Comparison of ENCODE assay signal across 12 cellular contexts in the genomic region with DNA sequence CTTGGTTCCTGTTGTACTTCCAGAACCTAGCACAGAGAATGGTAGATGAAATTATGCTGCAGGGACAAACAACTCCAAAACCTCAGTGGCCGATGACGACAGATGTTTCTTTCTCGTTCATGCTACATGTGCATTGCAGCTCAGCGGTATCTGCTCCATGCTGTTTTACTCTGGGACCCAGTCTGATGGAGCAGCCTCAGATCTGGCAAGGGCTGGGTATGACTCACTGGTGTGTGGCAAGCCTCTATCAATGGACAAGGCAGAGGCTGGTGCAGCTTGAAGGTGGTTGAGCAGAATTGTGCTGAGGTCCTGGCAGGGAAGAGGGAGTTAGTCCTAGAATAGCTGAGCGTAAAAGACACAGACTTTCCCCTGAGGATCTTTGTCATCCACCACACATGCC. TPM values are rescaled to one million over a fixed set of nuclear protein-coding genes. Genes with fewer than 3 reads are reported as not detected.
DNase-seq lines count a peak whose midpoint lies in the region; ATAC-seq and TF ChIP-seq lines count a peak whose summit lies in the region.
"Had no signal": no experiment of that assay in that cellular context is flagged by ENCODE, and none has a peak within 500 bp of the region (broad histone marks: within the 10 kb centered on the region; RNA-seq: fewer than 3 reads in every experiment).

No MANE protein-coding gene starts in this region.

- H3K27me3 ChIP-seq in GM23338 (ENCODE audit: insufficient read depth) (no peaks in the 10 kb centered on the region), dorsolateral prefrontal cortex (no peaks in the 10 kb centered on the region)
- H3K27me3 ChIP-seq: esophagus squamous epithelium, testis had no signal

- H3K4me2 ChIP-seq in GM23338: no peak overlapping the region

- H3K79me2 ChIP-seq in GM23338 (replicated peaks; ENCODE audit: insufficient read depth): no peaks in the 10 kb centered on the region

- intact Hi-C loops in dorsolateral prefrontal cortex (cut with DNase I): no loop called here

- TF ChIP-seq CTCF in GM23338 (conservative IDR thresholded peaks at IDR 0.05; ENCODE audit: low read depth in 2 of 2): no peak
- no peak for TF ChIP-seq CTCF in dorsolateral prefrontal cortex (IDR thresholded peaks at IDR 0.05 in 54 of 56, conservative IDR thresholded peaks at IDR 0.05 in 2 of 56; ENCODE audit: low read depth in 1 of 56, partially characterized antibody in 56 of 56)

- H4K20me1 ChIP-seq in GM23338 (replicated peaks; ENCODE audit: insufficient read depth): no peaks in the 10 kb centered on the region

- DNase-seq in GM23338 (ENCODE audit: low spot score) (no peak), NCI-H446 treated with DMSO at 0.1 percent for 48 hours (lab: John Stamatoyannopoulos, UW) (peak; percentile 38), dorsolateral prefrontal cortex (peak in 6 of 10 donors; percentile 39 to 75 (median 60)), occipital lobe (lab: John Stamatoyannopoulos, UW) (peak; percentile 62), T1000 (lab: John Stamatoyannopoulos, UW) (no peak)
- no peak for DNase-seq in activated CD4-positive, CD25-positive, alpha-beta regulatory T cell treated with anti-CD3 and anti-CD28 coated beads, Interleukin-2, amount 50 U/mL, for 72 hours
- DNase-seq: aorta, esophagus squamous epithelium, lower lobe of right lung, NCI-H526, testis had no signal

- no peak overlapping the region for H3K27ac Mint-ChIP-seq in GM23338

- H3K9me2 ChIP-seq in GM23338 (ENCODE audit: insufficient read depth): no peaks in the 10 kb centered on the region

- H3K4me3 Mint-ChIP-seq in GM23338: no peak overlapping the region

- H3K4me1 ChIP-seq in GM23338 (ENCODE audit: insufficient read depth): peaks cover 12% of the 10 kb centered on the region
- H3K4me1 ChIP-seq: testis had no signal

- no peaks in the 10 kb centered on the region for H3F3A ChIP-seq in GM23338 (replicated peaks; ENCODE audit: low read depth)

- no peaks in the 10 kb centered on the region for H3K9me3 Mint-ChIP-seq in GM23338

- peak overlapping the region; percentile 33; the same call in 1 of the 2 replicates for H2AFZ ChIP-seq in GM23338

- no peaks in the 10 kb centered on the region for H3K36me3 Mint-ChIP-seq in GM23338 (ENCODE audit: low read depth)

- no peak for ATAC-seq in GM23338
- ATAC-seq in GM18907 (IDR thresholded peaks at IDR 0.05; ENCODE audit: unreplicated experiment): no peak
- ATAC-seq: lower lobe of right lung had no signal

- H3K27ac ChIP-seq in GM23338 (ENCODE audit: low read depth): no peak overlapping the region
- no peak overlapping the region for H3K27ac ChIP-seq in dorsolateral prefrontal cortex
- H3K27ac ChIP-seq: esophagus squamous epithelium, lower lobe of right lung, testis had no signal

- H3K4me3 ChIP-seq in GM23338: no peak overlapping the region
- no peak overlapping the region for H3K4me3 ChIP-seq in dorsolateral prefrontal cortex
- H3K4me3 ChIP-seq: esophagus squamous epithelium, lower lobe of right lung, testis had no signal

- peaks cover 16% of the 10 kb centered on the region; the same call in 2 of the 3 replicates for H3K4me1 Mint-ChIP-seq in GM23338

- H3K27me3 Mint-ChIP-seq in GM23338 (ENCODE audit: insufficient read depth, low read depth, poor library complexity): peaks cover 4% of the 10 kb centered on the region

- H3K36me3 ChIP-seq in GM23338 (ENCODE audit: insufficient read depth): no peaks in the 10 kb centered on the region
- H3K36me3 ChIP-seq: esophagus squamous epithelium, lower lobe of right lung had no signal

TF ChIP-seq in GM23338, 12 proteins besides CTCF, POLR2A, EP300 and RAD21 (continues in another document):
- no peak for TF ChIP-seq CREB1 (CRISPR knock-in tag; IDR thresholded peaks at IDR 0.05; ENCODE audit: low read depth)
- no peak for TF ChIP-seq NANOG (IDR thresholded peaks at IDR 0.05; ENCODE audit: borderline replicate concordance)
- no peak for TF ChIP-seq ZNF114 (CRISPR knock-in tag; IDR thresholded peaks at IDR 0.05)
- no peak for TF ChIP-seq JUNB (IDR thresholded peaks at IDR 0.05; ENCODE audit: unreplicated experiment)
- TF ChIP-seq EZH2 (IDR thresholded peaks at IDR 0.05; ENCODE audit: low read depth, unreplicated experiment): no peak
- TF ChIP-seq, protein P1, sequence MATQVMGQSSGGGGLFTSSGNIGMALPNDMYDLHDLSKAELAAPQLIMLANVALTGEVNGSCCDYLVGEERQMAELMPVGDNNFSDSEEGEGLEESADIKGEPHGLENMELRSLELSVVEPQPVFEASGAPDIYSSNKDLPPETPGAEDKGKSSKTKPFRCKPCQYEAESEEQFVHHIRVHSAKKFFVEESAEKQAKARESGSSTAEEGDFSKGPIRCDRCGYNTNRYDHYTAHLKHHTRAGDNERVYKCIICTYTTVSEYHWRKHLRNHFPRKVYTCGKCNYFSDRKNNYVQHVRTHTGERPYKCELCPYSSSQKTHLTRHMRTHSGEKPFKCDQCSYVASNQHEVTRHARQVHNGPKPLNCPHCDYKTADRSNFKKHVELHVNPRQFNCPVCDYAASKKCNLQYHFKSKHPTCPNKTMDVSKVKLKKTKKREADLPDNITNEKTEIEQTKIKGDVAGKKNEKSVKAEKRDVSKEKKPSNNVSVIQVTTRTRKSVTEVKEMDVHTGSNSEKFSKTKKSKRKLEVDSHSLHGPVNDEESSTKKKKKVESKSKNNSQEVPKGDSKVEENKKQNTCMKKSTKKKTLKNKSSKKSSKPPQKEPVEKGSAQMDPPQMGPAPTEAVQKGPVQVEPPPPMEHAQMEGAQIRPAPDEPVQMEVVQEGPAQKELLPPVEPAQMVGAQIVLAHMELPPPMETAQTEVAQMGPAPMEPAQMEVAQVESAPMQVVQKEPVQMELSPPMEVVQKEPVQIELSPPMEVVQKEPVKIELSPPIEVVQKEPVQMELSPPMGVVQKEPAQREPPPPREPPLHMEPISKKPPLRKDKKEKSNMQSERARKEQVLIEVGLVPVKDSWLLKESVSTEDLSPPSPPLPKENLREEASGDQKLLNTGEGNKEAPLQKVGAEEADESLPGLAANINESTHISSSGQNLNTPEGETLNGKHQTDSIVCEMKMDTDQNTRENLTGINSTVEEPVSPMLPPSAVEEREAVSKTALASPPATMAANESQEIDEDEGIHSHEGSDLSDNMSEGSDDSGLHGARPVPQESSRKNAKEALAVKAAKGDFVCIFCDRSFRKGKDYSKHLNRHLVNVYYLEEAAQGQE (IDR thresholded peaks at IDR 0.05; ENCODE audit: unreplicated experiment): no peak
- no peak for TF ChIP-seq ETS1 (IDR thresholded peaks at IDR 0.05)
- no peak for TF ChIP-seq ZNF331 (CRISPR knock-in tag; IDR thresholded peaks at IDR 0.05; ENCODE audit: low read depth)

RNA-seq across cellular contexts. Expression of gene BLCAP, which starts 10.3 kb away (rescaled TPM):
- total RNA-seq in GM23338 (2014; rRNA removed; shearing (Covaris generic)): 63.5 and 64.8 TPM in 2 replicates
- polyA plus RNA-seq in GM23338 (2016; fragmentation: Nextera tagmentation; extraction: Ambion mirVana): 58.9 and 62.2 TPM in 2 replicates
- total RNA-seq in dorsolateral prefrontal cortex (100 to 1,000 TPM in 118 of 120 experiments, 10 to 100 TPM in 2; 82.4 to 206 (median 151) TPM), occipital lobe (67.7 TPM)

RNA-seq across cellular contexts. Expression of gene NNAT, which starts 17.0 kb away (rescaled TPM):
- 1.6 and 4.3 TPM in 2 replicates for total RNA-seq in GM23338 (2014; rRNA removed; shearing (Covaris generic))
- polyA plus RNA-seq in GM23338 (2016; fragmentation: Nextera tagmentation; extraction: Ambion mirVana): 2.8 and 4.9 TPM in 2 replicates
- total RNA-seq in dorsolateral prefrontal cortex: 100 to 1,000 TPM in 2 of 120 experiments, 10 to 100 TPM in 118; 15.0 to 105 (median 49.6) TPM
- 251 TPM for total RNA-seq in occipital lobe

Comparison
In these comparisons a context has a peak if more than half of its experiments do, and no peak if none do; other contexts are left out.
1. DNase-seq: peak in NCI-H446 treated with DMSO at 0.1 percent for 48 hours (single experiment), dorsolateral prefrontal cortex (6 of 10) and occipital lobe (single experiment); none in GM23338 (single experiment), T1000 (single experiment) and activated CD4-positive, CD25-positive, alpha-beta regulatory T cell treated with anti-CD3 and anti-CD28 coated beads, Interleukin-2, amount 50 U/mL, for 72 hours (single experiment).